In genomic region chr6:26472549-26473245, GRCh38 we compare ENCODE assay signal across 11 cellular contexts. TPM values are rescaled to one million over a fixed set of nuclear protein-coding genes. Genes with fewer than 3 reads are reported as not detected.
DNase-seq lines count a peak whose midpoint lies in the region; ATAC-seq, FAIRE-seq and TF ChIP-seq lines count a peak whose summit lies in the region.
"Had no signal": no experiment of that assay in that cellular context is flagged by ENCODE, and none has a peak within 500 bp of the region (broad histone marks: within the 10 kb centered on the region; RNA-seq: fewer than 3 reads in every experiment).

No MANE protein-coding gene starts in this region.

- ATAC-seq in T-helper 17 cell, result no peak
- no peak for ATAC-seq in stimulated activated naive B cell treated with anti-CD40 and anti-IgM and Interleukin-4, amounts not matched to agents 10 μg/mL and 1 μg/mL and 100 μg/mL, for 72 hours (replicated peaks)

- intact Hi-C loops in esophagus squamous epithelium (cut with DNase I), result no loop called here

- H3K9me3 ChIP-seq in T-helper 17 cell (ENCODE audit: control insufficient read depth, low read length, poor library complexity, severe bottlenecking) (no peaks in the 10 kb centered on the region), esophagus squamous epithelium (no peaks in the 10 kb centered on the region)

- no peak for FAIRE-seq in D721Med (lab: Jason Lieb, UNC)
- FAIRE-seq in HTR-8/SVneo (lab: Jason Lieb, UNC), result no peak

- H3K4me1 ChIP-seq in esophagus squamous epithelium, result peaks cover 8 to 32% (median 9%) of the 10 kb centered on the region in 3 donors

- H3K36me3 Mint-ChIP-seq in T-helper 17 cell (ENCODE audit: low read depth), result peaks cover 9% of the 10 kb centered on the region
- H3K36me3 Mint-ChIP-seq in stimulated activated naive B cell treated with anti-CD40 and anti-IgM and Interleukin-4, amounts not matched to agents 10 μg/mL and 1 μg/mL and 100 μg/mL, for 72 hours, result peaks cover 35 to 48% of the 10 kb centered on the region in 2 donors

- peaks cover under 1 to 28% (median 12%) of the 10 kb centered on the region in 3 donors for H3K36me3 ChIP-seq in esophagus squamous epithelium

- peaks cover 36% of the 10 kb centered on the region for H3K4me1 Mint-ChIP-seq in T-helper 17 cell
- peaks cover 39 to 64% of the 10 kb centered on the region in 2 donors for H3K4me1 Mint-ChIP-seq in stimulated activated naive B cell treated with anti-CD40 and anti-IgM and Interleukin-4, amounts not matched to agents 10 μg/mL and 1 μg/mL and 100 μg/mL, for 72 hours

- peaks cover 6 to 13% of the 10 kb centered on the region in 2 donors for H3K9me3 Mint-ChIP-seq in stimulated activated naive B cell treated with anti-CD40 and anti-IgM and Interleukin-4, amounts not matched to agents 10 μg/mL and 1 μg/mL and 100 μg/mL, for 72 hours

- H3K27me3 Mint-ChIP-seq in T-helper 17 cell, result no peaks in the 10 kb centered on the region
- no peaks in the 10 kb centered on the region for H3K27me3 Mint-ChIP-seq in stimulated activated naive B cell treated with anti-CD40 and anti-IgM and Interleukin-4, amounts not matched to agents 10 μg/mL and 1 μg/mL and 100 μg/mL, for 72 hours

- H3K4me3 Mint-ChIP-seq in T-helper 17 cell, result peak overlapping the region; percentile 95
- peak overlapping the region; percentile 56 to 98 for H3K4me3 Mint-ChIP-seq in stimulated activated naive B cell treated with anti-CD40 and anti-IgM and Interleukin-4, amounts not matched to agents 10 μg/mL and 1 μg/mL and 100 μg/mL, for 72 hours

- TF ChIP-seq POLR2A in esophagus squamous epithelium (IDR thresholded peaks at IDR 0.05), result no peak

- H3K27ac ChIP-seq in esophagus squamous epithelium, result peak overlapping the region; percentile 81 to 94 (median 93)

- 92 to 95% methylated on average over 2 to 4 of the region's 4 CpGs for WGBS in esophagus squamous epithelium, 2 donors

- TF ChIP-seq CTCF in esophagus squamous epithelium (IDR thresholded peaks at IDR 0.05) (no peak), D721Med (IDR thresholded peaks at IDR 0.05; ENCODE audit: insufficient read depth, missing control alignments) (no peak)

- peak overlapping the region; percentile 99 for H3K27ac Mint-ChIP-seq in T-helper 17 cell
- H3K27ac Mint-ChIP-seq in stimulated activated naive B cell treated with anti-CD40 and anti-IgM and Interleukin-4, amounts not matched to agents 10 μg/mL and 1 μg/mL and 100 μg/mL, for 72 hours, result peak overlapping the region; percentile 100

- no peaks in the 10 kb centered on the region for H3K27me3 ChIP-seq in esophagus squamous epithelium

- peak; percentile 33 for DNase-seq in NOMO-1 treated with DMSO at 0.1 percent for 48 hours (lab: John Stamatoyannopoulos, UW; ENCODE audit: unreplicated experiment)
- DNase-seq in NOMO-1 treated with dmso at 0.1 percent for 144 hours (lab: John Stamatoyannopoulos, UW; ENCODE audit: unreplicated experiment), result no peak
- no peak for DNase-seq in T-helper 17 cell
- no peak for DNase-seq in esophagus squamous epithelium (lab: John Stamatoyannopoulos, UW)
- no peak for DNase-seq in stimulated activated naive B cell treated with anti-CD40 and anti-IgM and Interleukin-4, amounts not matched to agents 10 μg/mL and 1 μg/mL and 100 μg/mL, for 72 hours
- DNase-seq in stimulated activated CD4-positive, alpha-beta T cell treated with anti-CD3 and anti-CD28 coated beads, Interleukin-1b, Interleukin-23, amount 100 ng/mL, for 48 hours, result no peak
- DNase-seq in D721Med (ENCODE audit: insufficient read length, low spot score), result no peak
- DNase-seq in HTR-8/SVneo (ENCODE audit: insufficient read length, low spot score), result no peak
- DNase-seq: ACHN had no signal

- no peak overlapping the region for H3K4me3 ChIP-seq in esophagus squamous epithelium

RNA-seq across cellular contexts. Expression of gene BTN2A1, which starts 14.9 kb away (rescaled TPM):
- 10 to 100 TPM; 25.9 to 27.9 TPM for total RNA-seq in T-helper 17 cell
- total RNA-seq in esophagus squamous epithelium, result 10 to 100 TPM in 1 of 4 donors, 1 to 10 TPM in 3; 5.9 to 11.4 (median 7.8) TPM

RNA-seq across cellular contexts. Expression of gene BTN1A1, which starts 27.4 kb away (rescaled TPM):
- total RNA-seq in T-helper 17 cell (under 1 TPM in 1 of 2 donors, not detected in 1; 0.10 TPM), esophagus squamous epithelium (not detected)
- total RNA-seq: SK-MEL-5, subcutaneous adipose tissue had no signal

RNA-seq across cellular contexts. Expression of gene BTN3A3, which starts 32.4 kb away (rescaled TPM):
- total RNA-seq in T-helper 17 cell (10 to 100 TPM; 51.6 to 78.0 TPM), esophagus squamous epithelium (10 to 100 TPM in 2 of 4 donors, 1 to 10 TPM in 2; 2.2 to 12.3 (median 7.9) TPM)
